Comparison of ENCODE assay signal across 14 cellular contexts in genomic region chr17:64259922-64260321, GRCh38. TPM values are rescaled to one million over a fixed set of nuclear protein-coding genes. Genes with fewer than 3 reads are reported as not detected.
A peak's percentile ranks its signal among the peaks of the same experiment; 100 is the strongest.
DNase-seq lines count a peak whose midpoint lies in the region; ATAC-seq and TF ChIP-seq lines count a peak whose summit lies in the region.
"Had no signal": no experiment of that assay in that cellular context is flagged by ENCODE, and none has a peak within 500 bp of the region (broad histone marks: within the 10 kb centered on the region; RNA-seq: fewer than 3 reads in every experiment).

No MANE protein-coding gene starts in this region.

- H3K4me3 ChIP-seq in SK-N-SH (ENCODE audit: low read depth in 2 of 2, low read length in 1 of 2) (no peak overlapping the region), fibroblast of lung (replicated peaks in 1 of 4; ENCODE audit: control extremely low read depth in 1 of 4, insufficient read depth in 1 of 4, low read depth in 3 of 4, low read length in 4 of 4) (no peak overlapping the region), psoas muscle (no peak overlapping the region)
- H3K4me3 ChIP-seq: lung had no signal

- POLR2A ChIA-PET in SK-N-SH (lab: Yijun Ruan, JAX): interaction anchor here (1.1 kb wide), 1 partner anchor 12 kb away, joined by 4 read pairs; no protein-coding TSS in a partner anchor

- H3K79me2 ChIP-seq in SK-N-SH (ENCODE audit: insufficient read depth) (peaks cover 73% of the 10 kb centered on the region), fibroblast of lung (ENCODE audit: control insufficient read depth, insufficient read depth, low read length) (peaks cover 20% of the 10 kb centered on the region)

- H4K20me1 ChIP-seq in SK-N-SH (ENCODE audit: insufficient read depth) (peaks cover 7% of the 10 kb centered on the region; the same call in 1 of the 2 replicates), fibroblast of lung (ENCODE audit: control insufficient read depth, extremely low read depth, insufficient read depth, low read length) (no peaks in the 10 kb centered on the region)

- H3F3A ChIP-seq in SK-N-SH (replicated peaks; ENCODE audit: insufficient read depth): peaks cover 17% of the 10 kb centered on the region

- H3K4me2 ChIP-seq in SK-N-SH: peak overlapping the region; percentile 36
- H3K4me2 ChIP-seq in fibroblast of lung (ENCODE audit: extremely low read depth, insufficient read depth, low read length): no peak overlapping the region

- H3K36me3 ChIP-seq in SK-N-SH (replicated peaks in 1 of 2; ENCODE audit: control insufficient read depth in 1 of 2, insufficient read depth in 2 of 2, low read length in 1 of 2): peaks cover 0 to 2% of the 10 kb centered on the region in 2 experiments
- H3K36me3 ChIP-seq in fibroblast of lung (ENCODE audit: control insufficient read depth, insufficient read depth, low read length): no peaks in the 10 kb centered on the region
- H3K36me3 ChIP-seq in psoas muscle (ENCODE audit: insufficient read depth in 1 of 2, low read depth in 1 of 2): no peaks in the 10 kb centered on the region

- H3K9me2 ChIP-seq in SK-N-SH: no peaks in the 10 kb centered on the region

- H3K9me3 ChIP-seq in SK-N-SH (no peaks in the 10 kb centered on the region), fibroblast of lung (ENCODE audit: control insufficient read depth, insufficient read depth, low read depth, low read length) (no peaks in the 10 kb centered on the region), psoas muscle (no peaks in the 10 kb centered on the region)

- no peak for TF ChIP-seq RAD21 in SK-N-SH (IDR thresholded peaks at IDR 0.05; ENCODE audit: low read length)

- intact Hi-C loops in psoas muscle (cut with DNase I) (loop anchor here (5.0 kb wide), 3 partner anchors 43 to 113 kb away; no protein-coding TSS in a partner anchor), cardiac septum (cut with DNase I) (loop anchor here (5.0 kb wide), 1 partner anchor 113 kb away; no protein-coding TSS in a partner anchor)

- H3K27ac ChIP-seq in SK-N-SH (ENCODE audit: low read depth in 2 of 2, low read length in 1 of 2): no peak overlapping the region
- H3K27ac ChIP-seq in fibroblast of lung (ENCODE audit: insufficient read depth, low read length): no peak overlapping the region
- peak overlapping the region; percentile 98 for H3K27ac ChIP-seq in psoas muscle

- no peak overlapping the region for H2AFZ ChIP-seq in SK-N-SH (ENCODE audit: low read depth)
- H2AFZ ChIP-seq in fibroblast of lung (ENCODE audit: low read length): no peak overlapping the region

- H3K27me3 ChIP-seq in SK-N-SH (ENCODE audit: insufficient read depth) (no peaks in the 10 kb centered on the region), fibroblast of lung (ENCODE audit: control insufficient read depth, insufficient read depth, low read length) (no peaks in the 10 kb centered on the region), psoas muscle (ENCODE audit: insufficient read depth in 3 of 3, low read length in 2 of 3) (no peaks in the 10 kb centered on the region)

- CTCF ChIA-PET in SK-N-SH (lab: Yijun Ruan, JAX): interaction anchor here (0.6 to 1.1 kb wide), 4 partner anchors 22 to 235 kb away, joined by 3 to 4 read pairs (median 3); no protein-coding TSS in a partner anchor

- TF ChIP-seq CTCF in SK-N-SH (IDR thresholded peaks at IDR 0.05): no peak
- no peak for TF ChIP-seq CTCF in fibroblast of lung (conservative IDR thresholded peaks at IDR 0.05 in 1 of 2, IDR thresholded peaks at IDR 0.05 in 1 of 2; ENCODE audit: low read depth in 1 of 2, low read length in 2 of 2)
- TF ChIP-seq CTCF in psoas muscle (IDR thresholded peaks at IDR 0.05): no peak

- H3K9ac ChIP-seq in SK-N-SH: no peak overlapping the region
- H3K9ac ChIP-seq in fibroblast of lung (ENCODE audit: insufficient read depth, low read length): no peak overlapping the region

- DNase-seq in GM04504 (ENCODE audit: low read depth) (peak; percentile 78), SK-N-SH (no peak), fibroblast of lung (ENCODE audit: low read depth in 2 of 2) (peak; percentile 58 to 74), psoas muscle (no peak), GOT3 (lab: John Stamatoyannopoulos, UW) (no peak), cardiac septum (ENCODE audit: low spot score) (no peak)
- DNase-seq in stimulated activated naive CD4-positive, alpha-beta T cell (lab: John Stamatoyannopoulos, UW): no peak
- DNase-seq: activated naive CD4-positive, alpha-beta T cell treated with anti-CD3 and anti-CD28 coated beads, Interleukin-2, amount 50 U/mL, for 16 hours; Calu3; effector CD4-positive, alpha-beta T cell; NCI-H2081 treated with DMSO at 0.1 percent for 48 hours; posterior cingulate gyrus had no signal

- no peak for TF ChIP-seq EP300 in SK-N-SH (IDR thresholded peaks at IDR 0.05; ENCODE audit: borderline replicate concordance in 1 of 2, low read depth in 1 of 2, low read length in 1 of 2)

- H3K4me1 ChIP-seq in SK-N-SH (ENCODE audit: control insufficient read depth in 1 of 2, insufficient read depth in 2 of 2, low read depth in 1 of 2, low read length in 1 of 2) (peaks cover 33 to 46% of the 10 kb centered on the region in 2 experiments; a peak in 3 of 4 replicates), fibroblast of lung (ENCODE audit: control insufficient read depth, extremely low read depth, insufficient read depth, low read length) (peaks cover 5% of the 10 kb centered on the region), psoas muscle (peaks cover 65% of the 10 kb centered on the region)

- 59% methylated on average over 3 of the region's 3 CpGs for WGBS in SK-N-SH (ENCODE audit: low lambda C conversion rate)
- WGBS in psoas muscle, 3 donors: 23 to 36% (median 24%) methylated on average over 3 of the region's 3 CpGs

- ATAC-seq in psoas muscle: peak in 1 of 4 donors; percentile 13
- ATAC-seq: Panc1 had no signal

TF ChIP-seq in SK-N-SH, 30 proteins besides CTCF, POLR2A, EP300 and RAD21:
- TF ChIP-seq TAF1 (IDR thresholded peaks at IDR 0.05; ENCODE audit: borderline replicate concordance, low read depth, low read length) (no peak), PBX3 (IDR thresholded peaks at IDR 0.05) (0 out of 2 replicates have a peak, but pooled peaks have one; percentile 28), NFIC (IDR thresholded peaks at IDR 0.05; ENCODE audit: borderline replicate concordance) (peak; percentile 17; the same call in 1 of the 2 replicates)

RNA-seq across cellular contexts. Expression of gene TEX2, which starts 3.1 kb away (rescaled TPM):
- polyA plus RNA-seq in SK-N-SH (2012; rRNA removed): 24.0 and 30.7 TPM in 2 replicates
- polyA plus RNA-seq in SK-N-SH (2012; cell fraction: cytosol; rRNA removed): 26.9 and 29.1 TPM in 2 replicates
- polyA plus RNA-seq in SK-N-SH (2012; cell fraction: nucleus; rRNA removed): 24.0 and 32.4 TPM in 2 replicates
- total RNA-seq in fibroblast of lung: 23.6 and 33.4 TPM in 2 replicates
- polyA plus RNA-seq in fibroblast of lung: 18.6 and 25.6 TPM in 2 replicates
- 16.2 and 18.9 TPM in 2 replicates for polyA plus RNA-seq in fibroblast of lung (2012)
- 25.8 and 39.4 TPM in 2 replicates for polyA minus RNA-seq in fibroblast of lung (ENCODE audit: low replicate concordance)
- total RNA-seq in psoas muscle: 10 to 100 TPM; 45.7 to 72.7 (median 55.7) TPM
- 10 to 100 TPM; 29.4 to 57.1 (median 42.9) TPM for polyA plus RNA-seq in psoas muscle
- 48.8 TPM for total RNA-seq in cardiac septum

Comparison
In these comparisons a context has a peak if more than half of its experiments do, and no peak if none do; other contexts are left out.
1. DNase-seq: peak in GM04504 (single experiment) and fibroblast of lung (2 of 2); none in SK-N-SH (single experiment), psoas muscle (0 of 2), GOT3 (single experiment), cardiac septum (single experiment) and stimulated activated naive CD4-positive, alpha-beta T cell (0 of 6).